In the genomic region with DNA sequence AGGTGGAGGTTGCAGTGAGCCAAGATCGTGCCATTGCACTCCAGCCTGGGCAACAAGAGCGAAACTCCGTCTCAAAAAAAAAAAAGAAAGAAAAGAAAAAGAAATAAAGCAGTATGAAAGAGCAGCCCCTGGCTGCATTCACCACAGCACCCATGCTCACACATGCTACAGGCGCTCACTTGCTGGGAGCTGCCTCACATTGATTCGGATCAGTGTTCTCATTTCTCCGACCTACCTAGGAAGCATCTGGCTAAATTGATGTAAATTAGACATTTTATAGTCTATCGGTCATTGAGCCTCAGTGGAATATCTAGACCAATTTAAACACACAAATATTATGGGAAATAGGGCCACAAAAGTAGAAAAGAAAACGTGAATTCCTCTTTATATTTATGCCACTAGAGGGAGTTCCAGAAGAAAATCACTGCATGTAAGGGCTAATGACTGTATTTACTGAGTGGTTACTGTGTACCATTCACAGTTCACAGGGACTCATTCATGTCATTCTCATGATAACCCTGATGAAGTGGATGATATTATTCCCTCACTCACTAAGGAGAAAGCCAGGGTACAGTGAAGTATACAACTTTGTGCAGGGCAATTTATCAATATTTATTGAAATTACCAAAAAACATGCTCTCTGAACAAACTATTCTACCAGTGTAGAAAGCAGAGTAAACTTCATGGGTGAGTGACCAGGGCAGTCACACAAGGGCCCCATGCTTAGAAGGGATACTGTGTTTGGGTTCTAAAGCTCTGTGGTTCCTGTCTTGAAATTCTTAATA, we compare ENCODE assay signal across 8 cellular contexts. TPM values are rescaled to one million over a fixed set of nuclear protein-coding genes. Genes with fewer than 3 reads are reported as not detected.
A peak's percentile ranks its signal among the peaks of the same experiment; 100 is the strongest.
DNase-seq lines count a peak whose midpoint lies in the region; ATAC-seq and TF ChIP-seq lines count a peak whose summit lies in the region.

No MANE protein-coding gene starts in this region.

- H3K79me2 ChIP-seq in HCT116 (ENCODE audit: insufficient read depth, low read length) = no peaks in the 10 kb centered on the region

- peak overlapping the region; percentile 96 for H2AFZ ChIP-seq in HCT116 (ENCODE audit: low read depth, low read length, poor library complexity, severe bottlenecking)

- 49 to 60% methylated on average over 8 of the region's 8 CpGs for WGBS in testis, 2 donors

- peaks cover 14% of the 10 kb centered on the region for H3K27me3 Mint-ChIP-seq in CD4-positive, CD25-positive, alpha-beta regulatory T cell
- peaks cover 13% of the 10 kb centered on the region for H3K27me3 Mint-ChIP-seq in stimulated activated naive CD8-positive, alpha-beta T cell treated with anti-CD3 and anti-CD28 coated beads, Interleukin-15, amount 100 ng/mL, for 72 hours

- no peaks in the 10 kb centered on the region for H3K9me3 ChIP-seq in CD4-positive, CD25-positive, alpha-beta regulatory T cell (ENCODE audit: control insufficient read depth in 2 of 2, low read length in 2 of 2)
- H3K9me3 ChIP-seq in HCT116 (ENCODE audit: control insufficient read depth in 1 of 2, insufficient read depth in 1 of 2, low read depth in 1 of 2, low read length in 2 of 2) = no peaks in the 10 kb centered on the region
- no peaks in the 10 kb centered on the region for H3K9me3 ChIP-seq in testis

- ATAC-seq in CD4-positive, CD25-positive, alpha-beta regulatory T cell (ENCODE audit: low read depth in 2 of 2) = no peak
- ATAC-seq in HCT116 (0 out of 2 replicates have a peak, but pooled peaks have one; percentile 18), HG02870 (IDR thresholded peaks at IDR 0.05; ENCODE audit: unreplicated experiment) (no peak)
- no peak for ATAC-seq in stimulated activated naive CD8-positive, alpha-beta T cell treated with anti-CD3 and anti-CD28 coated beads, Interleukin-15, amount 100 ng/mL, for 72 hours

- H3K4me1 ChIP-seq in CD4-positive, CD25-positive, alpha-beta regulatory T cell (ENCODE audit: control insufficient read depth, insufficient read depth, low read length, poor library complexity, severe bottlenecking) = peaks cover 17% of the 10 kb centered on the region
- H3K4me1 ChIP-seq in HCT116 (ENCODE audit: control insufficient read depth in 1 of 2, insufficient read depth in 2 of 2, low read length in 2 of 2) (peaks cover 6 to 15% of the 10 kb centered on the region in 2 experiments; a peak in 3 of 4 replicates), testis (no peaks in the 10 kb centered on the region)

- TF ChIP-seq CTCF in HCT116 (IDR thresholded peaks at IDR 0.05 in 2 of 3, conservative IDR thresholded peaks at IDR 0.05 in 1 of 3; ENCODE audit: borderline replicate concordance in 1 of 3, insufficient read depth in 1 of 3, low read depth in 2 of 3, low read length in 2 of 3) (peak; percentile 53 to 73 (median 60)), testis (IDR thresholded peaks at IDR 0.05) (peak in 2 of 3 experiments; percentile 42 to 64)

- intact Hi-C loops in HCT116 (cut with micrococcal nuclease) (loop anchor here (5.0 kb wide), 1 partner anchor 274 kb away; a partner anchor contains a TSS), testis (cut with DNase I; ENCODE audit: low total_unique reads) (no loop called here)

- H3K27ac Mint-ChIP-seq in CD4-positive, CD25-positive, alpha-beta regulatory T cell = peak overlapping the region in 1 of 3 donors; percentile 9
- H3K27ac Mint-ChIP-seq in stimulated activated naive CD8-positive, alpha-beta T cell treated with anti-CD3 and anti-CD28 coated beads, Interleukin-15, amount 100 ng/mL, for 72 hours = no peak overlapping the region

- DNase-seq in CD4-positive, CD25-positive, alpha-beta regulatory T cell = peak in 2 of 3 donors; percentile 51 to 61
- peak; percentile 38 for DNase-seq in HCT116 (ENCODE audit: low read depth, low spot score)
- peak; percentile 9 to 18 for DNase-seq in SHP77 (lab: John Stamatoyannopoulos, UW)
- DNase-seq in fibroblast of peridontal ligament (ENCODE audit: extremely low read depth) = peak; percentile 54
- no peak for DNase-seq in testis
- no peak for DNase-seq in NCI-H2029 (lab: John Stamatoyannopoulos, UW)
- DNase-seq in stimulated activated naive CD8-positive, alpha-beta T cell treated with anti-CD3 and anti-CD28 coated beads, Interleukin-15, amount 100 ng/mL, for 72 hours = no peak

- no peak overlapping the region for H3K27ac ChIP-seq in CD4-positive, CD25-positive, alpha-beta regulatory T cell (ENCODE audit: insufficient read depth, low read length, poor library complexity, severe bottlenecking)
- H3K27ac ChIP-seq in HCT116 (ENCODE audit: low read depth, low read length) (no peak overlapping the region), testis (no peak overlapping the region)

- no peaks in the 10 kb centered on the region for H3K9me3 Mint-ChIP-seq in CD4-positive, CD25-positive, alpha-beta regulatory T cell
- H3K9me3 Mint-ChIP-seq in stimulated activated naive CD8-positive, alpha-beta T cell treated with anti-CD3 and anti-CD28 coated beads, Interleukin-15, amount 100 ng/mL, for 72 hours = no peaks in the 10 kb centered on the region

- no TSS peak for BruUV-seq in HCT116 (replicated peaks; lab: Mats Ljungman, UMichigan)

- RAD21 ChIA-PET in HCT116 (lab: Charles Lee; ENCODE audit: low non-redundant PET in 1 of 2, low total read pairs in 2 of 2, uncharacterized antibody in 2 of 2, unreplicated experiment in 2 of 2) = no interaction called here

- peaks cover 8% of the 10 kb centered on the region for H3K27me3 ChIP-seq in CD4-positive, CD25-positive, alpha-beta regulatory T cell (ENCODE audit: control insufficient read depth, insufficient read depth, low read length)
- H3K27me3 ChIP-seq in HCT116 (ENCODE audit: insufficient read depth, low read length) (no peaks in the 10 kb centered on the region), testis (no peaks in the 10 kb centered on the region)

- peak overlapping the region in 2 of 4 donors; percentile 16 to 56 for H3K4me3 Mint-ChIP-seq in CD4-positive, CD25-positive, alpha-beta regulatory T cell
- no peak overlapping the region for H3K4me3 Mint-ChIP-seq in stimulated activated naive CD8-positive, alpha-beta T cell treated with anti-CD3 and anti-CD28 coated beads, Interleukin-15, amount 100 ng/mL, for 72 hours

- CTCF ChIA-PET in HCT116 (lab: Charles Lee) = interaction anchor here (1.4 to 5.1 kb wide), 7 partner anchors 9 to 47 kb away, joined by 4 to 96 read pairs (median 21); no protein-coding TSS in a partner anchor

- H3K36me3 Mint-ChIP-seq in CD4-positive, CD25-positive, alpha-beta regulatory T cell = no peaks in the 10 kb centered on the region

- H3K9me2 ChIP-seq in HCT116 (ENCODE audit: insufficient read depth) = no peaks in the 10 kb centered on the region

- no peak overlapping the region for H3K4me2 ChIP-seq in HCT116 (ENCODE audit: low read length)

- H4K20me1 ChIP-seq in HCT116 (ENCODE audit: insufficient read depth) = no peaks in the 10 kb centered on the region

- no peak overlapping the region for H3K9ac ChIP-seq in HCT116 (ENCODE audit: low read length)

- TF ChIP-seq RAD21 in HCT116 (IDR thresholded peaks at IDR 0.05; ENCODE audit: low read depth) = peak; percentile 27

- POLR2A ChIA-PET in HCT116 (lab: Charles Lee) = no interaction called here

- TF ChIP-seq POLR2A in HCT116 (IDR thresholded peaks at IDR 0.05; ENCODE audit: borderline replicate concordance, extremely low read depth, insufficient read depth, insufficient read length) (no peak), testis (IDR thresholded peaks at IDR 0.05) (no peak)

- no peaks in the 10 kb centered on the region for H3K36me3 ChIP-seq in CD4-positive, CD25-positive, alpha-beta regulatory T cell (ENCODE audit: control insufficient read depth, insufficient read depth, low read length)
- H3K36me3 ChIP-seq in HCT116 (ENCODE audit: control insufficient read depth in 1 of 2, insufficient read depth in 2 of 2, low read length in 2 of 2) = no peaks in the 10 kb centered on the region
- H3K36me3 ChIP-seq in testis (ENCODE audit: low read depth, missing control alignments) = no peaks in the 10 kb centered on the region

- H3K4me3 ChIP-seq in CD4-positive, CD25-positive, alpha-beta regulatory T cell (ENCODE audit: low read depth, low read length) = no peak overlapping the region
- no peak overlapping the region for H3K4me3 ChIP-seq in HCT116 (replicated peaks in 1 of 2; ENCODE audit: low read depth in 1 of 2, low read length in 2 of 2)
- no peak overlapping the region for H3K4me3 ChIP-seq in testis

- H3K4me1 Mint-ChIP-seq in CD4-positive, CD25-positive, alpha-beta regulatory T cell = peaks cover 4 to 21% (median 17%) of the 10 kb centered on the region in 4 donors
- peaks cover 8% of the 10 kb centered on the region for H3K4me1 Mint-ChIP-seq in stimulated activated naive CD8-positive, alpha-beta T cell treated with anti-CD3 and anti-CD28 coated beads, Interleukin-15, amount 100 ng/mL, for 72 hours

TF ChIP-seq in HCT116, 20 proteins besides CTCF, POLR2A, EP300 and RAD21 (continues in another document):
- no peak for TF ChIP-seq SIN3A (IDR thresholded peaks at IDR 0.05; ENCODE audit: low read depth)
- TF ChIP-seq SP1 (IDR thresholded peaks at IDR 0.05; ENCODE audit: low read depth) = no peak
- TF ChIP-seq YY1 (IDR thresholded peaks at IDR 0.05; ENCODE audit: extremely low read depth, insufficient replicate concordance, low read depth, low read length) = no peak

RNA-seq across cellular contexts. Expression of a gene that starts 5.3 kb away (rescaled TPM):
- total RNA-seq in CD4-positive, CD25-positive, alpha-beta regulatory T cell = not detected
- not detected for polyA plus RNA-seq in CD4-positive, CD25-positive, alpha-beta regulatory T cell
- total RNA-seq in HCT116 (2021; ENCODE audit: unreplicated experiment) (not detected), testis (under 1 TPM in 1 of 2 donors, not detected in 1; 0.19 TPM)
- polyA plus RNA-seq in HCT116 (2012) = not detected in 2 replicates
- polyA plus RNA-seq in testis (ENCODE audit: insufficient read depth, low read depth, low replicate concordance) = 0.36 TPM

RNA-seq across cellular contexts. Expression of a gene that starts 18.6 kb away (rescaled TPM):
- 56.3 TPM for total RNA-seq in CD4-positive, CD25-positive, alpha-beta regulatory T cell
- 1 to 10 TPM in 3 of 4 donors, under 1 TPM in 1; 0.60 to 1.8 (median 1.5) TPM for polyA plus RNA-seq in CD4-positive, CD25-positive, alpha-beta regulatory T cell
- total RNA-seq in HCT116 (2021; ENCODE audit: unreplicated experiment) (43.4 TPM), testis (10 to 100 TPM; 26.2 to 29.9 TPM)
- polyA plus RNA-seq in HCT116 (2012) = 22.1 and 25.9 TPM in 2 replicates
- polyA plus RNA-seq in testis (ENCODE audit: insufficient read depth, low read depth, low replicate concordance) = 16.8 TPM

RNA-seq across cellular contexts. Expression of a gene that starts 29.3 kb away (rescaled TPM):
- 2.4 TPM for total RNA-seq in CD4-positive, CD25-positive, alpha-beta regulatory T cell
- 1 to 10 TPM in 2 of 4 donors, not detected in 2; 1.0 to 4.8 TPM for polyA plus RNA-seq in CD4-positive, CD25-positive, alpha-beta regulatory T cell
- not detected for total RNA-seq in HCT116 (2021; ENCODE audit: unreplicated experiment)
- not detected in 2 replicates for polyA plus RNA-seq in HCT116 (2012)
- 1 to 10 TPM; 1.4 to 1.6 TPM for total RNA-seq in testis
- polyA plus RNA-seq in testis (ENCODE audit: insufficient read depth, low read depth, low replicate concordance) = 0.91 TPM

Comparison
In these comparisons a context has a peak if more than half of its experiments do, and no peak if none do; other contexts are left out.
1. DNase-seq: peak in CD4-positive, CD25-positive, alpha-beta regulatory T cell (2 of 3), HCT116 (single experiment), SHP77 (2 of 2) and fibroblast of peridontal ligament (single experiment); none in testis (single experiment), NCI-H2029 (single experiment) and stimulated activated naive CD8-positive, alpha-beta T cell treated with anti-CD3 and anti-CD28 coated beads, Interleukin-15, amount 100 ng/mL, for 72 hours (0 of 2).